Comparison of ENCODE assay signal across 8 cellular contexts in genomic region chr6:89146748-89147715, GRCh38. TPM values are rescaled to one million over a fixed set of nuclear protein-coding genes. Genes with fewer than 3 reads are reported as not detected.
DNase-seq lines count a peak whose midpoint lies in the region; ATAC-seq and TF ChIP-seq lines count a peak whose summit lies in the region.

No MANE protein-coding gene starts in this region.

- H3K9me3 Mint-ChIP-seq in activated T-cell treated with anti-CD3 and anti-CD28 coated beads, Interleukin-2, amount 50 U/mL, for 72 hours, result no peaks in the 10 kb centered on the region

- H3K4me1 ChIP-seq in left ventricle myocardium inferior, result peaks cover 45% of the 10 kb centered on the region

- peaks cover 40% of the 10 kb centered on the region for H3K4me1 Mint-ChIP-seq in activated T-cell treated with anti-CD3 and anti-CD28 coated beads, Interleukin-2, amount 50 U/mL, for 72 hours (ENCODE audit: low read depth)

- intact Hi-C loops in left ventricle myocardium inferior (cut with micrococcal nuclease), result loop anchor here (10.0 kb wide), 1 partner anchor 62 kb away; the partner anchor contains the start of gene PNRC1

- no peaks in the 10 kb centered on the region for H3K27me3 ChIP-seq in left ventricle myocardium inferior (ENCODE audit: low read depth)

- peak; percentile 40 for DNase-seq in NCI-H1092 treated with DMSO at 0.1 percent for 48 hours (lab: John Stamatoyannopoulos, UW)
- no peak for DNase-seq in NCI-H1092 (lab: John Stamatoyannopoulos, UW)
- peak; percentile 25 for DNase-seq in KG1 (lab: John Stamatoyannopoulos, UW)
- DNase-seq in activated T-cell treated with anti-CD3 and anti-CD28 coated beads, Interleukin-2, amount 50 U/mL, for 72 hours, result no peak
- DNase-seq in left ventricle myocardium inferior, result no peak
- peak; percentile 9 for DNase-seq in putamen (ENCODE audit: low spot score)
- DNase-seq in GM19240 (ENCODE audit: insufficient read length, low spot score), result no peak

- peak overlapping the region; percentile 85 to 96 for H3K4me3 Mint-ChIP-seq in activated T-cell treated with anti-CD3 and anti-CD28 coated beads, Interleukin-2, amount 50 U/mL, for 72 hours

- peak overlapping the region; percentile 96 for H3K4me3 ChIP-seq in left ventricle myocardium inferior

- H3K27me3 Mint-ChIP-seq in activated T-cell treated with anti-CD3 and anti-CD28 coated beads, Interleukin-2, amount 50 U/mL, for 72 hours (ENCODE audit: low read depth), result no peaks in the 10 kb centered on the region

- H3K9me3 ChIP-seq in left ventricle myocardium inferior (replicated peaks), result no peaks in the 10 kb centered on the region

- TF ChIP-seq CTCF in left ventricle myocardium inferior (IDR thresholded peaks at IDR 0.05; ENCODE audit: borderline replicate concordance), result no peak

- H3K27ac ChIP-seq in left ventricle myocardium inferior (replicated peaks), result peak overlapping the region; percentile 91

- peaks cover 12% of the 10 kb centered on the region for H3K36me3 ChIP-seq in left ventricle myocardium inferior

- H3K36me3 Mint-ChIP-seq in activated T-cell treated with anti-CD3 and anti-CD28 coated beads, Interleukin-2, amount 50 U/mL, for 72 hours (ENCODE audit: insufficient read depth in 2 of 2), result peaks cover 7 to 14% of the 10 kb centered on the region in 2 donors

- peak overlapping the region; percentile 66 for H3K27ac Mint-ChIP-seq in activated T-cell treated with anti-CD3 and anti-CD28 coated beads, Interleukin-2, amount 50 U/mL, for 72 hours

- no peak for ATAC-seq in activated T-cell treated with anti-CD3 and anti-CD28 coated beads, Interleukin-2, amount 50 U/mL, for 72 hours (replicated peaks in 1 of 2)
- no peak for ATAC-seq in HG03432 (IDR thresholded peaks at IDR 0.05; ENCODE audit: unreplicated experiment)

RNA-seq across cellular contexts. Expression of gene PM20D2, which starts 1.2 kb away (rescaled TPM):
- total RNA-seq in activated T-cell treated with anti-CD3 and anti-CD28 coated beads, Interleukin-2, amount 50 U/mL, for 72 hours, result 10 to 100 TPM; 11.6 to 17.6 TPM
- 14.3 TPM for total RNA-seq in left ventricle myocardium inferior

RNA-seq across cellular contexts. Expression of gene SRSF12, which starts 29.2 kb away (rescaled TPM):
- total RNA-seq in activated T-cell treated with anti-CD3 and anti-CD28 coated beads, Interleukin-2, amount 50 U/mL, for 72 hours, result under 1 TPM; 0.23 to 0.46 TPM
- not detected for total RNA-seq in left ventricle myocardium inferior

Comparison
In these comparisons a context has a peak if more than half of its experiments do, and no peak if none do; other contexts are left out.
1. DNase-seq: peak in NCI-H1092 treated with DMSO at 0.1 percent for 48 hours (single experiment), KG1 (single experiment) and putamen (single experiment); none in NCI-H1092 (single experiment), activated T-cell treated with anti-CD3 and anti-CD28 coated beads, Interleukin-2, amount 50 U/mL, for 72 hours (0 of 2), left ventricle myocardium inferior (single experiment) and GM19240 (single experiment).